In the genomic region with DNA sequence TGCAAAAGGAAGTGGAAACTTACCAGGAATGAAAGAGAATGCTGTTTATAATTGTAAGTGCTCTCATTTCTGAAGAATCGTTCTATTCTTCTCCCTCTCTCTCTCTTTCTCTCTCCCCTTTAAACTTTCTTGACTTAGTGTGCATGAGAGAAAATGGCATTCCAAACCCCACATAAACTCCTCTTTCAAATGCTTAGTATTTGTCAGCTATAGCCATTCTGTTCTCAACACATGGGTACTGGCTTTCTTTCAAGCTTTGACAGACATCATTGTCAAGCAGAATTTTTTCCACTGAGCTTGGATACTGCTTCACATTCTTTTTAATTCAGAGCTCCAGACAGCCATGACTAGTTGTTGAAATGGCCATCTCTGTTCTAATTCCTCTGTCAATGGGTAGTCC, we compare ENCODE assay signal across 8 cellular contexts. TPM values are rescaled to one million over a fixed set of nuclear protein-coding genes. Genes with fewer than 3 reads are reported as not detected.
A peak's percentile ranks its signal among the peaks of the same experiment; 100 is the strongest.
DNase-seq lines count a peak whose midpoint lies in the region; ATAC-seq lines count a peak whose summit lies in the region.
"Had no signal": no experiment of that assay in that cellular context is flagged by ENCODE, and none has a peak within 500 bp of the region (broad histone marks: within the 10 kb centered on the region; RNA-seq: fewer than 3 reads in every experiment).

No MANE protein-coding gene starts in this region.

- H3K27me3 ChIP-seq in ectodermal cell (ENCODE audit: control insufficient read depth, insufficient read depth, low read length, poor library complexity, severe bottlenecking) (no peaks in the 10 kb centered on the region), neuron (ENCODE audit: insufficient read depth, low read length) (no peaks in the 10 kb centered on the region)

- peak overlapping the region; percentile 93 for H2AFZ ChIP-seq in neuron (ENCODE audit: low read depth, low read length)

- H3K9me3 ChIP-seq in ectodermal cell (ENCODE audit: control insufficient read depth, low read length) (peaks cover 2% of the 10 kb centered on the region), neuron (ENCODE audit: low read length) (peaks cover under 1% of the 10 kb centered on the region)

- peak overlapping the region; percentile 61 for H3K27ac ChIP-seq in ectodermal cell (ENCODE audit: insufficient read depth, low read depth, low read length, poor library complexity, severe bottlenecking)

- 50 to 69% methylated on average over 1 of the region's 1 CpG for WGBS in ectodermal cell, 2 experiments

- ATAC-seq in GM21723 (IDR thresholded peaks at IDR 0.05; ENCODE audit: unreplicated experiment): no peak

- H3K4me3 ChIP-seq in ectodermal cell (ENCODE audit: insufficient read depth, low read depth, low read length) (no peak overlapping the region), neuron (ENCODE audit: low read length) (peak overlapping the region; percentile 42)

- DNase-seq in COLO829 (ENCODE audit: low spot score): peak; percentile 50
- peak; percentile 12 for DNase-seq in M059J (ENCODE audit: low read depth)
- no peak for DNase-seq in activated CD4-positive, CD25-positive, alpha-beta regulatory T cell (lab: John Stamatoyannopoulos, UW)
- DNase-seq in EL: no peak
- DNase-seq: NCI-H2171 treated with DMSO at 0.1 percent for 48 hours had no signal

- H3K36me3 ChIP-seq in ectodermal cell (ENCODE audit: control insufficient read depth, insufficient read depth, low read length) (no peaks in the 10 kb centered on the region), neuron (ENCODE audit: insufficient read depth, low read length) (no peaks in the 10 kb centered on the region)

- H3K4me1 ChIP-seq in ectodermal cell (ENCODE audit: control insufficient read depth, insufficient read depth, low read length) (peaks cover 15% of the 10 kb centered on the region), neuron (ENCODE audit: insufficient read depth, low read length) (peaks cover 44% of the 10 kb centered on the region)

RNA-seq across cellular contexts. Expression of gene PREP, which starts 51.1 kb away (rescaled TPM):
- 16.8 and 28.1 TPM in 2 replicates for total RNA-seq in M059J (2014; rRNA removed; shearing (Covaris generic))
- 43.1 TPM for polyA plus RNA-seq in ectodermal cell (2013, experiment 1 of 4)
- polyA plus RNA-seq in ectodermal cell (2013, experiment 2 of 4): 41.8 TPM
- 35.2 TPM for polyA plus RNA-seq in ectodermal cell (2013, experiment 3 of 4)
- polyA plus RNA-seq in ectodermal cell (2013, experiment 4 of 4): 36.6 TPM

Comparison
In these comparisons a context has a peak if more than half of its experiments do, and no peak if none do; other contexts are left out.
1. DNase-seq: peak in COLO829 (single experiment) and M059J (single experiment); none in activated CD4-positive, CD25-positive, alpha-beta regulatory T cell (0 of 4) and EL (single experiment).